ENCODE assay signal across 20 cellular contexts in genomic region chr1:243474384-243474851, GRCh38.
DNase-seq lines count a peak whose midpoint lies in the region; TF ChIP-seq lines count a peak whose summit lies in the region.
"Had no signal": no experiment of that assay in that cellular context is flagged by ENCODE, and none has a peak within 500 bp of the region (broad histone marks: within the 10 kb centered on the region; RNA-seq: fewer than 3 reads in every experiment).

No MANE protein-coding gene starts in this region.

- peak overlapping the region in 15 of 21 experiments; percentile 20 to 78 (median 66) for H3K27ac ChIP-seq in skin epidermis

- H3K27me3 ChIP-seq in H7 (ENCODE audit: control insufficient read depth, insufficient read depth, low read length): peaks cover 2% of the 10 kb centered on the region; the same call in 1 of the 2 replicates
- H3K27me3 ChIP-seq: hepatocyte had no signal

- H3K27me3 Mint-ChIP-seq in brain: no peaks in the 10 kb centered on the region
- H3K27me3 Mint-ChIP-seq: activated naive CD4-positive, alpha-beta T cell treated with anti-CD3 and anti-CD28 coated beads, Interleukin-2, amount 10 ng/mL, durations not matched to agents 7 days and 5 days; B cell; natural killer cell treated with Interleukin-12 subunit alpha and Interleukin-12 subunit beta and Interleukin-15 and Interleukin-18, amount 100 ng/mL, for 72 hours had no signal

- TF ChIP-seq CTCF in brain (conservative IDR thresholded peaks at IDR 0.05): no peak

- H3K4me3 ChIP-seq in H7 (ENCODE audit: insufficient read depth, low read depth, low read length): no peak overlapping the region
- H3K4me3 ChIP-seq in skin epidermis: peak overlapping the region in 2 of 7 experiments; percentile 2 to 18
- H3K4me3 ChIP-seq: hepatocyte, K562 had no signal

- DNase-seq in H7 (peak; percentile 86), iPS-NIHi11 (ENCODE audit: low spot score) (peak; percentile 41), DMS79 (lab: John Stamatoyannopoulos, UW) (no peak), NCI-H1694 treated with DMSO at 0.1 percent for 48 hours (lab: John Stamatoyannopoulos, UW) (no peak)
- DNase-seq in activated CD4-positive, alpha-beta T cell treated with anti-CD3 and anti-CD28 coated beads, Interleukin-2, amount 50 U/mL, for 48 hours: no peak
- DNase-seq: activated CD4-positive, alpha-beta T cell treated with anti-CD3 and anti-CD28 coated beads, Interleukin-2, amount 50 U/mL, for 1 hour; activated naive CD4-positive, alpha-beta T cell treated with anti-CD3 and anti-CD28 coated beads, Interleukin-2, amount 10 ng/mL, durations not matched to agents 7 days and 5 days; dermis blood vessel endothelial cell; DMS153; HFFc6; mammary epithelial cell; NCI-H1048; NCI-H748 treated with DMSO at 0.1 percent for 48 hours; stimulated activated CD4-positive, alpha-beta T cell treated with anti-CD3 and anti-CD28 coated beads, Interleukin-1b, Interleukin-23, amount 100 ng/mL, for 48 hours had no signal

- H3K4me3 Mint-ChIP-seq in brain: no peak overlapping the region

- peaks cover 76% of the 10 kb centered on the region for H3K4me1 Mint-ChIP-seq in brain

- H3K36me3 ChIP-seq in H7 (replicated peaks; ENCODE audit: control insufficient read depth, insufficient read depth, low read length): no peaks in the 10 kb centered on the region

- peaks cover 24% of the 10 kb centered on the region for H3K36me3 Mint-ChIP-seq in brain
- H3K36me3 Mint-ChIP-seq: natural killer cell treated with Interleukin-12 subunit alpha and Interleukin-12 subunit beta and Interleukin-15 and Interleukin-18, amount 100 ng/mL, for 72 hours had no signal

- H3K27ac Mint-ChIP-seq in brain: peak overlapping the region in 3 of 5 experiments; percentile 92 to 97 (median 93)
- H3K27ac Mint-ChIP-seq: B cell had no signal

- H3K9me3 Mint-ChIP-seq in brain: peaks cover 0 to 26% (median 4%) of the 10 kb centered on the region in 5 experiments
- H3K9me3 Mint-ChIP-seq: activated naive CD4-positive, alpha-beta T cell treated with anti-CD3 and anti-CD28 coated beads, Interleukin-2, amount 10 ng/mL, durations not matched to agents 7 days and 5 days; HFFc6; natural killer cell treated with Interleukin-12 subunit alpha and Interleukin-12 subunit beta and Interleukin-15 and Interleukin-18, amount 100 ng/mL, for 72 hours had no signal

Comparison
In these comparisons a context has a peak if more than half of its experiments do, and no peak if none do; other contexts are left out.
1. DNase-seq: peak in H7 (single experiment) and iPS-NIHi11 (single experiment); none in activated CD4-positive, alpha-beta T cell treated with anti-CD3 and anti-CD28 coated beads, Interleukin-2, amount 50 U/mL, for 48 hours (0 of 2), DMS79 (single experiment) and NCI-H1694 treated with DMSO at 0.1 percent for 48 hours (single experiment).